ENCODE assay signal across 1 cellular context in genomic region chr20:20052074-20052970, GRCh38.
TF ChIP-seq lines count a peak whose summit lies in the region.

CFAP61 (plus strand) TSS chr20:20052532; CDS start chr20:20056654, 4,122 bp downstream.
CRNKL1 (minus strand) TSS chr20:20052466; CDS start chr20:20052342, 124 bp downstream.

TF ChIP-seq in HepG2, 621 proteins besides CTCF, POLR2A, EP300 and RAD21 (continued from another document and continues in another):
- TF ChIP-seq DRAP1 (CRISPR knock-in tag; IDR thresholded peaks at IDR 0.05) (peak; percentile 75), HCFC1 (IDR thresholded peaks at IDR 0.05; ENCODE audit: low read depth, low read length) (peak; percentile 83), MXD4 (CRISPR knock-in tag; IDR thresholded peaks at IDR 0.05) (peak; percentile 100), ZNF577 (CRISPR knock-in tag; IDR thresholded peaks at IDR 0.05; ENCODE audit: borderline replicate concordance, low read depth) (no peak), NR2F6 (IDR thresholded peaks at IDR 0.05) (peak; percentile 97), NR2F6 (CRISPR knock-in tag; IDR thresholded peaks at IDR 0.05) (peak; percentile 99), POGK (CRISPR knock-in tag; conservative IDR thresholded peaks at IDR 0.05) (peak; percentile 94), ZNF33B (CRISPR knock-in tag; IDR thresholded peaks at IDR 0.05) (peak; percentile 95), HMG20A (CRISPR knock-in tag; IDR thresholded peaks at IDR 0.05; ENCODE audit: borderline replicate concordance) (peak; percentile 13; the same call in 1 of the 2 replicates), ZNF556 (CRISPR knock-in tag; IDR thresholded peaks at IDR 0.05; ENCODE audit: borderline replicate concordance) (peak; percentile 96), AGO1 (IDR thresholded peaks at IDR 0.05; ENCODE audit: low read depth, low read length, poor library complexity, severe bottlenecking) (peak; percentile 83), MLX (CRISPR knock-in tag; IDR thresholded peaks at IDR 0.05) (peak; percentile 75), ZSCAN22 (CRISPR knock-in tag; IDR thresholded peaks at IDR 0.05) (no peak), ARID5B (CRISPR knock-in tag; IDR thresholded peaks at IDR 0.05) (peak; percentile 74), ZNF768 (CRISPR knock-in tag; IDR thresholded peaks at IDR 0.05) (peak; percentile 63), FOXK1 (CRISPR knock-in tag; IDR thresholded peaks at IDR 0.05; ENCODE audit: borderline replicate concordance, low read depth) (peak; percentile 97), HNF4G (IDR thresholded peaks at IDR 0.05; ENCODE audit: borderline replicate concordance, low read depth, low read length) (peak; percentile 71), HNF4G (CRISPR knock-in tag; IDR thresholded peaks at IDR 0.05; ENCODE audit: borderline replicate concordance, low read depth) (peak; percentile 74), ZBTB21 (CRISPR knock-in tag; IDR thresholded peaks at IDR 0.05) (peak; percentile 92; the same call in 1 of the 2 replicates), ZBTB39 (CRISPR knock-in tag; IDR thresholded peaks at IDR 0.05) (peak; percentile 71; the same call in 1 of the 2 replicates), THAP7 (CRISPR knock-in tag; IDR thresholded peaks at IDR 0.05) (0 out of 2 replicates have a peak, but pooled peaks have one; percentile 22), ZBTB33 (CRISPR knock-in tag; IDR thresholded peaks at IDR 0.05) (peak; percentile 5; the same call in 1 of the 2 replicates), MATR3 (CRISPR knock-in tag; IDR thresholded peaks at IDR 0.05) (no peak), CEBPZ (IDR thresholded peaks at IDR 0.05; ENCODE audit: low read length) (no peak), ZNF205 (CRISPR knock-in tag; IDR thresholded peaks at IDR 0.05) (peak; percentile 92), REL (CRISPR knock-in tag; conservative IDR thresholded peaks at IDR 0.05) (0 out of 2 replicates have a peak, but pooled peaks have one; percentile 85), CEBPB (IDR thresholded peaks at IDR 0.05; ENCODE audit: borderline replicate concordance, low read depth, low read length) (no peak; the same call in 1 of the 2 replicates), CBX1 (IDR thresholded peaks at IDR 0.05; ENCODE audit: low read depth) (no peak), ZSCAN29 (CRISPR knock-in tag; conservative IDR thresholded peaks at IDR 0.05) (peak; percentile 32; the same call in 1 of the 2 replicates), DMTF1 (CRISPR knock-in tag; IDR thresholded peaks at IDR 0.05) (no peak), NFYC (CRISPR knock-in tag; IDR thresholded peaks at IDR 0.05) (peak; percentile 12), USF2 (IDR thresholded peaks at IDR 0.05; ENCODE audit: low read depth, low read length) (no peak), USF2 (CRISPR knock-in tag; IDR thresholded peaks at IDR 0.05; ENCODE audit: borderline replicate concordance) (peak; percentile 41; the same call in 1 of the 2 replicates), ZMAT3 (CRISPR knock-in tag; conservative IDR thresholded peaks at IDR 0.05) (peak; percentile 90), NFE2L1 (CRISPR knock-in tag; IDR thresholded peaks at IDR 0.05; ENCODE audit: borderline replicate concordance) (peak; percentile 80; the same call in 1 of the 2 replicates), ZNF777 (CRISPR knock-in tag; IDR thresholded peaks at IDR 0.05) (peak; percentile 94)
